ENCODE assay signal across 7 cellular contexts in the genomic region with DNA sequence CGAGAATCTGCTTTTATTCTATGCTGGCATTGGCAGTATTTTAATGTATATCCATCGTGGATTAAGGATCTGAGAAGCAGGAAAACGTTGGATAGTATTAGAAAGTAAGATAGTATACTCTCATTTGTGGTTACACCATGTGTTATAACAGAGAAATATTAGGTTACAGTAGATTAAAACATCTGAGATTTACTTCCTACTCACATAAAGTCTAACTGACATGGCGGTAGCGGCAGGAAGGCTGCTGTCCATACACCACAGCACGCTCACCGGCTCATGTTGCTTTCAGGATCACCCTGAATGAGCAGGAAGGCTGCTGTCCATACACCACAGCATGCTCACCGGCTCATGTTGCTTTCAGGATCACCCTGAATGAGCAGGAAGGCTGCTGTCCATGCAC.
DNase-seq lines count a peak whose midpoint lies in the region; ATAC-seq, FAIRE-seq and TF ChIP-seq lines count a peak whose summit lies in the region.
"Not testable (repeated sequence)": the region's sequence is repeated elsewhere in the genome, so short reads cannot be mapped to it uniquely, and the experiment has no call there.

No MANE protein-coding gene starts in this region.

- RAD21 ChIA-PET in GM12878 (lab: Charles Lee; ENCODE audit: unreplicated experiment): not testable (repeated sequence)

- FAIRE-seq in GM12878 (lab: Jason Lieb, UNC): not testable (repeated sequence)

- peak overlapping the region; percentile 36 for H3K27ac Mint-ChIP-seq in nephron progenitor cell

- not testable (repeated sequence) for H2AFZ ChIP-seq in PC-9
- 0 out of 2 replicates have a peak overlapping the region, but pooled peaks have one; percentile 39 for H2AFZ ChIP-seq in GM12878 (ENCODE audit: control insufficient read depth, low read depth, low read length)

- DNase-seq in Caki2 (ENCODE audit: low read depth) (peak; percentile 1), DMS53 (lab: John Stamatoyannopoulos, UW) (peak; percentile 6), GM12865 (ENCODE audit: low read depth) (peak; percentile 52), NCI-H510A treated with DMSO at 0.1 percent for 48 hours (lab: John Stamatoyannopoulos, UW) (peak; percentile 35)
- not testable (repeated sequence) for DNase-seq in PC-9; GM12878 (ENCODE audit: low read depth, low spot score); nephron progenitor cell

- not testable (repeated sequence) for ATAC-seq in GM12878

- not testable (repeated sequence) for H3K27me3 ChIP-seq in PC-9 (ENCODE audit: insufficient read depth, low read depth); GM12878 (replicated peaks in 1 of 2; ENCODE audit: control insufficient read depth in 2 of 2, insufficient read depth in 2 of 2, low read length in 1 of 2)

- in situ Hi-C loops in Caki2 (cut with HindIII; ENCODE audit: low pct_unique_long_range_greater_than_20kb, low sequenced_read_pairs); GM12878 (cut with MboI): not testable (repeated sequence)

- TF ChIP-seq CTCF in GM12865 (IDR thresholded peaks at IDR 0.05; ENCODE audit: insufficient read depth, low read depth, low read length, missing control alignments); PC-9 (conservative IDR thresholded peaks at IDR 0.05); GM12878 (IDR thresholded peaks at IDR 0.05 in 2 of 3, conservative IDR thresholded peaks at IDR 0.05 in 1 of 3; ENCODE audit: control insufficient read depth in 2 of 3, extremely low read depth in 1 of 3, insufficient read depth in 1 of 3, low read depth in 3 of 3, low read length in 3 of 3); nephron progenitor cell (IDR thresholded peaks at IDR 0.05): not testable (repeated sequence)

- H3K9ac ChIP-seq in GM12878 (ENCODE audit: control insufficient read depth, insufficient read depth, low read length): not testable (repeated sequence)

- not testable (repeated sequence) for H3K9me3 Mint-ChIP-seq in nephron progenitor cell

- H3K36me3 Mint-ChIP-seq in nephron progenitor cell (ENCODE audit: low read depth): not testable (repeated sequence)

- not testable (repeated sequence) for H3K9me2 ChIP-seq in PC-9 (ENCODE audit: insufficient read depth)

- 23% methylated on average over 7 of the region's 8 CpGs for WGBS in GM12878 (ENCODE audit: insufficient coverage, insufficient replicate concordance, low lambda C conversion rate, missing lambda C conversion rate)

- POLR2A ChIA-PET in PC-9 (lab: Charles Lee; ENCODE audit: unreplicated experiment); GM12878 (lab: Charles Lee): not testable (repeated sequence)

- H3K4me2 ChIP-seq in PC-9: peak overlapping the region; percentile 35
- H3K4me2 ChIP-seq in GM12878 (ENCODE audit: control insufficient read depth, insufficient read depth): not testable (repeated sequence)

- H3K4me1 ChIP-seq in PC-9 (replicated peaks; ENCODE audit: insufficient read depth); GM12878 (ENCODE audit: control insufficient read depth, insufficient read depth, low read length): not testable (repeated sequence)

- not testable (repeated sequence) for TF ChIP-seq POLR2A in GM12878 (IDR thresholded peaks at IDR 0.05; ENCODE audit: low read depth, low read length)

- not testable (repeated sequence) for H3K27ac ChIP-seq in PC-9; GM12878 (ENCODE audit: control insufficient read depth, insufficient read depth)

- not testable (repeated sequence) for H3K79me2 ChIP-seq in PC-9 (ENCODE audit: low read depth); GM12878 (ENCODE audit: control insufficient read depth, insufficient read depth, low read length)

- not testable (repeated sequence) for TF ChIP-seq RAD21 in GM12878 (IDR thresholded peaks at IDR 0.05; ENCODE audit: insufficient read depth, low read depth, low read length)

- BruUV-seq in PC-9 (replicated peaks; lab: Mats Ljungman, UMichigan); GM12878 (replicated peaks; lab: Mats Ljungman, UMichigan): not testable (repeated sequence)

- peak overlapping the region; percentile 46 for H3K4me3 ChIP-seq in GM12865 (ENCODE audit: low read depth, low read length)
- not testable (repeated sequence) for H3K4me3 ChIP-seq in PC-9, GM12878

- SMC1A ChIA-PET in GM12878 (lab: Charles Lee; ENCODE audit: uncharacterized antibody, unreplicated experiment): not testable (repeated sequence)

- CTCF ChIA-PET in PC-9 (lab: Charles Lee); GM12878 (lab: Yijun Ruan, JAX): not testable (repeated sequence)

- H3K4me3 Mint-ChIP-seq in nephron progenitor cell: not testable (repeated sequence)

- intact Hi-C loops in PC-9 (cut with micrococcal nuclease; ENCODE audit: unreplicated experiment); GM12878 (cut with micrococcal nuclease; ENCODE audit: unreplicated experiment): not testable (repeated sequence)

- TF ChIP-seq EP300 in GM12878 (IDR thresholded peaks at IDR 0.05; ENCODE audit: borderline replicate concordance in 1 of 2, control insufficient read depth in 1 of 2, low read depth in 2 of 2, low read length in 2 of 2): not testable (repeated sequence)

- not testable (repeated sequence) for H4K20me1 ChIP-seq in PC-9 (ENCODE audit: insufficient read depth); GM12878 (ENCODE audit: control insufficient read depth, insufficient read depth)

- H3F3A ChIP-seq in PC-9 (ENCODE audit: insufficient read depth, low read depth): not testable (repeated sequence)

- not testable (repeated sequence) for H3K36me3 ChIP-seq in PC-9 (ENCODE audit: low read depth); GM12878 (ENCODE audit: control insufficient read depth in 2 of 2, insufficient read depth in 2 of 2, low read length in 1 of 2)

- H3K4me1 Mint-ChIP-seq in nephron progenitor cell: not testable (repeated sequence)

- not testable (repeated sequence) for H3K9me3 ChIP-seq in PC-9 (ENCODE audit: insufficient read depth, low read depth); GM12878 (replicated peaks; ENCODE audit: control insufficient read depth, insufficient read depth, low read length)

- not testable (repeated sequence) for H3K27me3 Mint-ChIP-seq in nephron progenitor cell (ENCODE audit: low read depth, poor library complexity)
